In the genomic region with DNA sequence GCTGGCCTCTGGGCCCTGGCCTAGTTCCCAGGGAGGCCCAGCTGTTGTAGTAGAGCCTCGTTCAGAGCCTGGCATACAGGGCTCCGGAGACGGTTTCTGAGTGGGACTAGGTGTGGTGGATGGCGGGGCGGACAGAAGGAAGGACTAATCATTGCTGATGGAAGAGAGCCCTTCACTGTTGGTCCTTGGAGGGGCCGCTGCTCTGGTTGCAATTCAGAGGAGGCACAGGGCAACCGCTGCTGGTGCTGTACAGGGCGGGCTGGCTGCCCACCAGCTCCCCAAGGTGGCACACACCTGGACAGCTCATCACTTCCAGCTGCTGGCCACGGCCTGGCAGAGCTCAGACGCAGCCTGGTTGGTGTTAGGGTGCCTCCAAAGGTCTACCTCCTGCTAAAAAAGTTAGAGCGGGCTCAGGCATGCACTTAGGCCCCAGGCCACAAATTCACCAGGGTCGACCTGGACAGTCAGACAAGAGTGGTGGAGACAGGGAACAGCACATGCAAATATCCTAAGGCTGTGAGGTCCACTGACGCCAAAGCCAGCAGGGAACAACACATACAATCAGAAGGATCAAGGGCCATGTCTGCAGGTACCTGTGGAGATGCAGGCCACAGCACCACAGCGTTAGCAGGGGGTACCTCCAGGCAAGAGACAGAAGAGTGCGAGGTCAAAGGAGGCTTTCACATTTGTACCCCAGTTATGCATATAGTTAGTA, we compare ENCODE assay signal across 15 cellular contexts. TPM values are rescaled to one million over a fixed set of nuclear protein-coding genes. Genes with fewer than 3 reads are reported as not detected.
DNase-seq lines count a peak whose midpoint lies in the region; ATAC-seq and TF ChIP-seq lines count a peak whose summit lies in the region.
"Had no signal": no experiment of that assay in that cellular context is flagged by ENCODE, and none has a peak within 500 bp of the region (broad histone marks: within the 10 kb centered on the region; RNA-seq: fewer than 3 reads in every experiment).

No MANE protein-coding gene starts in this region.

- H3K56ac ChIP-seq in mesendoderm (ENCODE audit: low read length), result peak overlapping the region; percentile 59

- no peak for TF ChIP-seq CTCF in MCF 10A (IDR thresholded peaks at IDR 0.05; ENCODE audit: unreplicated experiment)
- TF ChIP-seq CTCF in breast epithelium (IDR thresholded peaks at IDR 0.05), result no peak
- no peak for TF ChIP-seq CTCF in type B pancreatic cell (conservative IDR thresholded peaks at IDR 0.05)

- no peak overlapping the region for H3K27ac Mint-ChIP-seq in MCF 10A (ENCODE audit: low read depth, unreplicated experiment)
- peak overlapping the region; percentile 38 for H3K27ac Mint-ChIP-seq in activated T-helper 1 cell treated with anti-CD3 and anti-CD28 coated beads, Interleukin-12 subunit alpha, Interleukin-12 subunit beta, Interleukin-2, Interleukin-4 antibody, amounts not matched to agents 30 ng/mL and 10 ng/mL and 1 ng/mL, durations not matched to agents 14 hours and 24 hours and 36 hours
- H3K27ac Mint-ChIP-seq in type B pancreatic cell, result peak overlapping the region; percentile 42

- no peak overlapping the region for H3K9ac ChIP-seq in mesendoderm (ENCODE audit: low read length)

- H3K79me2 ChIP-seq in mesendoderm (ENCODE audit: control insufficient read depth, insufficient read depth, low read length), result no peaks in the 10 kb centered on the region

- H3K4me3 ChIP-seq in breast epithelium, result no peak overlapping the region
- H3K4me3 ChIP-seq in mesendoderm (ENCODE audit: low read length), result no peak overlapping the region

- no peaks in the 10 kb centered on the region for H3K9me3 ChIP-seq in breast epithelium

- peak overlapping the region; percentile 70 for H3K4me3 Mint-ChIP-seq in MCF 10A (ENCODE audit: unreplicated experiment)
- peak overlapping the region; percentile 67 for H3K4me3 Mint-ChIP-seq in activated T-helper 1 cell treated with anti-CD3 and anti-CD28 coated beads, Interleukin-12 subunit alpha, Interleukin-12 subunit beta, Interleukin-2, Interleukin-4 antibody, amounts not matched to agents 30 ng/mL and 10 ng/mL and 1 ng/mL, durations not matched to agents 14 hours and 24 hours and 36 hours
- H3K4me3 Mint-ChIP-seq in type B pancreatic cell, result peak overlapping the region; percentile 85

- no peak overlapping the region for H3K4ac ChIP-seq in mesendoderm (ENCODE audit: low read depth, low read length)

- POLR2A ChIA-PET in MCF 10A (lab: Yijun Ruan, JAX), result no interaction called here

- no peak overlapping the region for H2BK5ac ChIP-seq in mesendoderm (ENCODE audit: low read length)

- H2BK15ac ChIP-seq in mesendoderm (replicated peaks; ENCODE audit: low read depth), result no peak overlapping the region

- H3K36me3 ChIP-seq in breast epithelium (no peaks in the 10 kb centered on the region), mesendoderm (ENCODE audit: control insufficient read depth, insufficient read depth, low read length) (no peaks in the 10 kb centered on the region)

- no peaks in the 10 kb centered on the region for H3K27me3 ChIP-seq in breast epithelium
- no peaks in the 10 kb centered on the region for H3K27me3 ChIP-seq in mesendoderm (ENCODE audit: insufficient read depth, low read length, poor library complexity)

- no peak overlapping the region for H4K8ac ChIP-seq in mesendoderm (ENCODE audit: low read depth, low read length)

- H3K36me3 Mint-ChIP-seq in MCF 10A (ENCODE audit: insufficient read depth, unreplicated experiment) (no peaks in the 10 kb centered on the region), type B pancreatic cell (no peaks in the 10 kb centered on the region)
- H3K36me3 Mint-ChIP-seq in activated T-helper 1 cell treated with anti-CD3 and anti-CD28 coated beads, Interleukin-12 subunit alpha, Interleukin-12 subunit beta, Interleukin-2, Interleukin-4 antibody, amounts not matched to agents 30 ng/mL and 10 ng/mL and 1 ng/mL, durations not matched to agents 14 hours and 24 hours and 36 hours (ENCODE audit: low read depth), result peaks cover 3% of the 10 kb centered on the region

- BruUV-seq in MCF 10A (replicated peaks; lab: Mats Ljungman, UMichigan), result no TSS peak

- H3K4me1 ChIP-seq in breast epithelium (peaks cover 0 to 5% of the 10 kb centered on the region in 2 donors), mesendoderm (ENCODE audit: control insufficient read depth, low read depth, low read length) (peaks cover 4% of the 10 kb centered on the region)

- DNase-seq in MCF 10A (ENCODE audit: unreplicated experiment) (no peak), breast epithelium (ENCODE audit: low spot score in 2 of 2) (no peak), mesendoderm (peak; percentile 61), type B pancreatic cell (ENCODE audit: extremely low spot score, unreplicated experiment) (no peak), cardiac septum (ENCODE audit: low spot score) (no peak)
- DNase-seq in activated T-helper 1 cell treated with anti-CD3 and anti-CD28 coated beads, Interleukin-12 subunit alpha, Interleukin-12 subunit beta, Interleukin-2, Interleukin-4 antibody, amounts not matched to agents 30 ng/mL and 10 ng/mL and 1 ng/mL, durations not matched to agents 14 hours and 24 hours and 36 hours (ENCODE audit: low spot score), result no peak
- no peak for DNase-seq in central memory CD4-positive, alpha-beta T cell
- DNase-seq: activated gamma-delta T cell; mammary epithelial cell; stimulated activated CD4-positive, alpha-beta T cell treated with anti-CD3 and anti-CD28 coated beads, Interleukin-4, amount 100 ng/mL, for 24 hours; stimulated activated naive CD4-positive, alpha-beta T cell treated with Interleukin-2 at 50 U/mL for 16 hours had no signal

- intact Hi-C loops in MCF 10A (cut with micrococcal nuclease) (loop anchor here (5.0 kb wide), 2 partner anchors 179 to 219 kb away; partner anchors contain the start of genes HAUS3 and POLN), breast epithelium (cut with DNase I; ENCODE audit: low total_unique reads) (no loop called here), cardiac septum (cut with DNase I) (loop anchor here (5.0 kb wide), 1 partner anchor 219 kb away; the partner anchor contains the start of genes HAUS3 and POLN)
- intact Hi-C loops in activated T-helper 1 cell treated with anti-CD3 and anti-CD28 coated beads, Interleukin-12 subunit alpha, Interleukin-12 subunit beta, Interleukin-2, Interleukin-4 antibody, amounts not matched to agents 30 ng/mL and 10 ng/mL and 1 ng/mL, durations not matched to agents 14 hours and 24 hours and 36 hours (cut with micrococcal nuclease), result no loop called here

- no peak overlapping the region for H3K18ac ChIP-seq in mesendoderm (ENCODE audit: low read length)

- H3K4me1 Mint-ChIP-seq in MCF 10A (ENCODE audit: insufficient read depth, unreplicated experiment) (peaks cover 6% of the 10 kb centered on the region), type B pancreatic cell (ENCODE audit: unreplicated experiment) (no peaks in the 10 kb centered on the region)
- H3K4me1 Mint-ChIP-seq in activated T-helper 1 cell treated with anti-CD3 and anti-CD28 coated beads, Interleukin-12 subunit alpha, Interleukin-12 subunit beta, Interleukin-2, Interleukin-4 antibody, amounts not matched to agents 30 ng/mL and 10 ng/mL and 1 ng/mL, durations not matched to agents 14 hours and 24 hours and 36 hours (ENCODE audit: low read depth), result peaks cover 4% of the 10 kb centered on the region

- H3K27ac ChIP-seq in breast epithelium (no peak overlapping the region), mesendoderm (ENCODE audit: low read depth, low read length) (no peak overlapping the region)

- no peak overlapping the region for H2BK120ac ChIP-seq in mesendoderm (ENCODE audit: low read depth, low read length)

- no peaks in the 10 kb centered on the region for H3K79me1 ChIP-seq in mesendoderm (ENCODE audit: low read length)

- H3K4me2 ChIP-seq in mesendoderm (ENCODE audit: low read length), result no peak overlapping the region

- no peak for ATAC-seq in HG03039 (IDR thresholded peaks at IDR 0.05; ENCODE audit: unreplicated experiment)

- H3K27me3 Mint-ChIP-seq in MCF 10A (ENCODE audit: insufficient read depth, unreplicated experiment) (no peaks in the 10 kb centered on the region), type B pancreatic cell (peaks cover 12% of the 10 kb centered on the region)
- peaks cover 22% of the 10 kb centered on the region for H3K27me3 Mint-ChIP-seq in activated T-helper 1 cell treated with anti-CD3 and anti-CD28 coated beads, Interleukin-12 subunit alpha, Interleukin-12 subunit beta, Interleukin-2, Interleukin-4 antibody, amounts not matched to agents 30 ng/mL and 10 ng/mL and 1 ng/mL, durations not matched to agents 14 hours and 24 hours and 36 hours (ENCODE audit: insufficient read depth)

- H2AK5ac ChIP-seq in mesendoderm (ENCODE audit: low read length), result no peak overlapping the region

- no CpG with 5 or more reads among the region's 15 CpGs for WGBS in mesendoderm (ENCODE audit: extremely low coverage, insufficient coverage, low lambda C conversion rate)

- TF ChIP-seq POLR2A in breast epithelium (IDR thresholded peaks at IDR 0.05), result no peak

- no peak overlapping the region for H4K5ac ChIP-seq in mesendoderm (ENCODE audit: low read length)

- CTCF ChIA-PET in MCF 10A (lab: Yijun Ruan, JAX), result no interaction called here

- H3K23ac ChIP-seq in mesendoderm (ENCODE audit: low read length), result peak overlapping the region; percentile 75

- no peaks in the 10 kb centered on the region for H3K9me3 Mint-ChIP-seq in MCF 10A (ENCODE audit: unreplicated experiment)
- no peaks in the 10 kb centered on the region for H3K9me3 Mint-ChIP-seq in activated T-helper 1 cell treated with anti-CD3 and anti-CD28 coated beads, Interleukin-12 subunit alpha, Interleukin-12 subunit beta, Interleukin-2, Interleukin-4 antibody, amounts not matched to agents 30 ng/mL and 10 ng/mL and 1 ng/mL, durations not matched to agents 14 hours and 24 hours and 36 hours
- no peaks in the 10 kb centered on the region for H3K9me3 Mint-ChIP-seq in type B pancreatic cell

RNA-seq across cellular contexts. Expression of gene RNF4, which starts 7.5 kb away (rescaled TPM):
- total RNA-seq in MCF 10A (2022) (81.4 and 89.7 TPM in 2 replicates), breast epithelium (10 to 100 TPM; 35.7 to 52.7 (median 40.8) TPM), type B pancreatic cell (ENCODE audit: low replicate concordance) (55.9 and 61.4 TPM in 2 replicates), cardiac septum (29.7 TPM)
- total RNA-seq in activated T-helper 1 cell treated with anti-CD3 and anti-CD28 coated beads, Interleukin-12 subunit alpha, Interleukin-12 subunit beta, Interleukin-2, Interleukin-4 antibody, amounts not matched to agents 30 ng/mL and 10 ng/mL and 1 ng/mL, durations not matched to agents 14 hours and 24 hours and 36 hours, result 93.7 and 112 TPM in 2 replicates
- 57.6 TPM for polyA plus RNA-seq in mesendoderm (2013, experiment 1 of 2)
- polyA plus RNA-seq in mesendoderm (2013, experiment 2 of 2), result 56.5 TPM

RNA-seq across cellular contexts. Expression of gene CFAP99, which starts 42.6 kb away (rescaled TPM):
- total RNA-seq in MCF 10A (2022) (0.16 TPM in 1 of 2 replicates, not detected in the other), breast epithelium (1 to 10 TPM in 1 of 3 donors, under 1 TPM in 1, not detected in 1; 0.15 to 2.0 TPM), type B pancreatic cell (ENCODE audit: low replicate concordance) (0.43 and 1.1 TPM in 2 replicates), cardiac septum (not detected)
- total RNA-seq in activated T-helper 1 cell treated with anti-CD3 and anti-CD28 coated beads, Interleukin-12 subunit alpha, Interleukin-12 subunit beta, Interleukin-2, Interleukin-4 antibody, amounts not matched to agents 30 ng/mL and 10 ng/mL and 1 ng/mL, durations not matched to agents 14 hours and 24 hours and 36 hours, result not detected in 2 replicates
- 0.11 TPM for polyA plus RNA-seq in mesendoderm (2013, experiment 1 of 2)
- 0.13 TPM for polyA plus RNA-seq in mesendoderm (2013, experiment 2 of 2)
- total RNA-seq: H4, mammary epithelial cell, pulmonary artery endothelial cell, SK-MEL-5 had no signal
- polyA plus RNA-seq: mammary epithelial cell had no signal

RNA-seq across cellular contexts. Expression of gene ZFYVE28, which starts 43.0 kb away (rescaled TPM):
- total RNA-seq in MCF 10A (2022) (1.6 and 2.5 TPM in 2 replicates), breast epithelium (10 to 100 TPM; 12.3 to 14.1 (median 13.9) TPM), type B pancreatic cell (ENCODE audit: low replicate concordance) (3.6 and 7.0 TPM in 2 replicates), cardiac septum (4.4 TPM)
- 4.6 and 5.1 TPM in 2 replicates for total RNA-seq in activated T-helper 1 cell treated with anti-CD3 and anti-CD28 coated beads, Interleukin-12 subunit alpha, Interleukin-12 subunit beta, Interleukin-2, Interleukin-4 antibody, amounts not matched to agents 30 ng/mL and 10 ng/mL and 1 ng/mL, durations not matched to agents 14 hours and 24 hours and 36 hours
- polyA plus RNA-seq in mesendoderm (2013, experiment 1 of 2), result 1.5 TPM
- polyA plus RNA-seq in mesendoderm (2013, experiment 2 of 2), result 1.4 TPM

Comparison
In these comparisons a context has a peak if more than half of its experiments do, and no peak if none do; other contexts are left out.
1. intact Hi-C loops: an anchor here in MCF 10A (5.0 kb wide) and cardiac septum (5.0 kb wide); none called in breast epithelium and activated T-helper 1 cell treated with anti-CD3 and anti-CD28 coated beads, Interleukin-12 subunit alpha, Interleukin-12 subunit beta, Interleukin-2, Interleukin-4 antibody, amounts not matched to agents 30 ng/mL and 10 ng/mL and 1 ng/mL, durations not matched to agents 14 hours and 24 hours and 36 hours.